15 cellular contexts compared by ENCODE assay signal in genomic region chr5:150253416-150254208, GRCh38. TPM values are rescaled to one million over a fixed set of nuclear protein-coding genes. Genes with fewer than 3 reads are reported as not detected.
"Had no signal": no experiment of that assay in that cellular context is flagged by ENCODE, and none has a peak within 500 bp of the region (broad histone marks: within the 10 kb centered on the region; RNA-seq: fewer than 3 reads in every experiment).

No MANE protein-coding gene starts in this region.

- H3K4me1 Mint-ChIP-seq: mesothelial cell of epicardium had no signal

- ATAC-seq: activated naive CD4-positive, alpha-beta T cell treated with anti-CD3 and anti-CD28 coated beads, Interleukin-2, amount 50 U/mL, for 72 hours had no signal

- H3K36me3 Mint-ChIP-seq: activated naive CD4-positive, alpha-beta T cell treated with anti-CD3 and anti-CD28 coated beads, Interleukin-2, amount 50 U/mL, for 72 hours; mesothelial cell of epicardium had no signal

- H3K27ac ChIP-seq: breast epithelium, esophagus squamous epithelium, parathyroid adenoma, skin epidermis, thyroid gland, uterus, VCaP had no signal

- H3K9me3 Mint-ChIP-seq: activated naive CD4-positive, alpha-beta T cell treated with anti-CD3 and anti-CD28 coated beads, Interleukin-2, amount 50 U/mL, for 72 hours; mesothelial cell of epicardium had no signal

- H3K4me3 ChIP-seq: breast epithelium, esophagus squamous epithelium, skin epidermis, thyroid gland, uterus had no signal

- H3K27me3 ChIP-seq: breast epithelium, thyroid gland, uterus had no signal

- H3K4me1 ChIP-seq: breast epithelium, parathyroid adenoma, thyroid gland, uterus had no signal

- DNase-seq: activated CD4-positive, alpha-beta T cell treated with anti-CD3 and anti-CD28 coated beads for 4 hours; activated CD8-positive, alpha-beta memory T cell treated with anti-CD3 and anti-CD28 coated beads for 24 hours; esophagus squamous epithelium; foreskin fibroblast; head of caudate nucleus; kidney; T-helper 1 cell; thyroid gland; uterus had no signal

- H3K27ac Mint-ChIP-seq: mesothelial cell of epicardium had no signal

- H3K36me3 ChIP-seq: breast epithelium, esophagus squamous epithelium, thyroid gland, uterus had no signal

- H3K9ac ChIP-seq: parathyroid adenoma had no signal

- H3K4me3 Mint-ChIP-seq: mesothelial cell of epicardium had no signal

- H3K9me3 ChIP-seq: breast epithelium, esophagus squamous epithelium, thyroid gland, uterus had no signal

RNA-seq across cellular contexts. Expression of gene CAMK2A, which starts 36.0 kb away (rescaled TPM):
- total RNA-seq: activated naive CD4-positive, alpha-beta T cell treated with anti-CD3 and anti-CD28 coated beads, Interleukin-2, amount 50 U/mL, for 72 hours; thyroid gland had no signal

RNA-seq across cellular contexts. Expression of gene ARSI, which starts 49.1 kb away (rescaled TPM):
- total RNA-seq: activated naive CD4-positive, alpha-beta T cell treated with anti-CD3 and anti-CD28 coated beads, Interleukin-2, amount 50 U/mL, for 72 hours had no signal
